Comparison of ENCODE assay signal across 9 cellular contexts in genomic region chr15:80071652-80072051, GRCh38. TPM values are rescaled to one million over a fixed set of nuclear protein-coding genes. Genes with fewer than 3 reads are reported as not detected.
A peak's percentile ranks its signal among the peaks of the same experiment; 100 is the strongest.
DNase-seq lines count a peak whose midpoint lies in the region; ATAC-seq, FAIRE-seq and TF ChIP-seq lines count a peak whose summit lies in the region.
"Had no signal": no experiment of that assay in that cellular context is flagged by ENCODE, and none has a peak within 500 bp of the region (broad histone marks: within the 10 kb centered on the region; RNA-seq: fewer than 3 reads in every experiment).

No MANE protein-coding gene starts in this region.

- ATAC-seq in pancreas (peak; percentile 68 to 74 (median 72)), GM19467 (IDR thresholded peaks at IDR 0.05; ENCODE audit: unreplicated experiment) (no peak)

- no peaks in the 10 kb centered on the region for H3K27me3 ChIP-seq in endodermal cell (ENCODE audit: control insufficient read depth, insufficient read depth, low read length, poor library complexity, severe bottlenecking)
- no peaks in the 10 kb centered on the region for H3K27me3 ChIP-seq in pancreas

- H3K4me1 Mint-ChIP-seq in endodermal cell, result peaks cover 61% of the 10 kb centered on the region

- H3K4me3 ChIP-seq in GM08714 (ENCODE audit: low read length) (peak overlapping the region; percentile 45; the same call in 1 of the 2 replicates), NB4 (ENCODE audit: low read depth, low read length) (peak overlapping the region; percentile 65), endodermal cell (ENCODE audit: low read length) (peak overlapping the region; percentile 92), pancreas (peak overlapping the region in 2 of 4 donors; percentile 24 to 40)

- H3K36me3 Mint-ChIP-seq in endodermal cell (ENCODE audit: low read depth), result no peaks in the 10 kb centered on the region

- DNase-seq in NB4 (ENCODE audit: low read depth) (no peak), endodermal cell (no peak), pancreas (no peak), SKM-1 (lab: John Stamatoyannopoulos, UW; ENCODE audit: unreplicated experiment) (no peak), HPDE6-E6E7 (ENCODE audit: extremely low spot score) (no peak)
- DNase-seq: activated CD4-positive, alpha-beta T cell treated with anti-CD3 and anti-CD28 coated beads for 48 hours had no signal

- no peak for FAIRE-seq in pancreas (lab: Jason Lieb, UNC)

- H3K4me1 ChIP-seq in endodermal cell (ENCODE audit: control insufficient read depth, insufficient read depth, low read length) (no peaks in the 10 kb centered on the region), pancreas (peaks cover 14 to 66% (median 54%) of the 10 kb centered on the region in 3 donors)

- H3K9me3 Mint-ChIP-seq in endodermal cell, result no peaks in the 10 kb centered on the region
- H3K9me3 Mint-ChIP-seq: stimulated activated memory B cell treated with anti-CD40 and anti-IgM and Interleukin-4, amounts not matched to agents 10 μg/mL and 1 μg/mL and 100 μg/mL, for 72 hours had no signal

- H3K27ac ChIP-seq in endodermal cell (ENCODE audit: low read depth, low read length), result no peak overlapping the region
- H3K27ac ChIP-seq in pancreas, result peak overlapping the region in 2 of 4 donors; percentile 58 to 65

- H3K9me3 ChIP-seq in endodermal cell (ENCODE audit: control insufficient read depth, low read length) (no peaks in the 10 kb centered on the region), pancreas (no peaks in the 10 kb centered on the region)

- no peak overlapping the region for H3K27ac Mint-ChIP-seq in endodermal cell
- H3K27ac Mint-ChIP-seq: stimulated activated memory B cell treated with anti-CD40 and anti-IgM and Interleukin-4, amounts not matched to agents 10 μg/mL and 1 μg/mL and 100 μg/mL, for 72 hours had no signal

- no peaks in the 10 kb centered on the region for H3K36me3 ChIP-seq in endodermal cell (ENCODE audit: control insufficient read depth, insufficient read depth, low read length)
- H3K36me3 ChIP-seq in pancreas, result no peaks in the 10 kb centered on the region

- H3K27me3 Mint-ChIP-seq in endodermal cell (ENCODE audit: insufficient read depth), result no peaks in the 10 kb centered on the region
- H3K27me3 Mint-ChIP-seq: stimulated activated memory B cell treated with anti-CD40 and anti-IgM and Interleukin-4, amounts not matched to agents 10 μg/mL and 1 μg/mL and 100 μg/mL, for 72 hours had no signal

- intact Hi-C loops in pancreas (cut with DNase I), result no loop called here

- TF ChIP-seq CTCF in NB4 (IDR thresholded peaks at IDR 0.05; ENCODE audit: low read depth, low read length) (no peak), endodermal cell (conservative IDR thresholded peaks at IDR 0.05) (no peak), pancreas (IDR thresholded peaks at IDR 0.05) (no peak)

- no peak overlapping the region for H3K9ac ChIP-seq in endodermal cell (ENCODE audit: extremely low read depth, low read length, poor library complexity, severe bottlenecking)

- TF ChIP-seq POLR2A in NB4 (IDR thresholded peaks at IDR 0.05; ENCODE audit: extremely low read depth, insufficient read length), result no peak

- H3K4me3 Mint-ChIP-seq in endodermal cell, result no peak overlapping the region

RNA-seq across cellular contexts. Expression of gene ZFAND6, which starts 12.2 kb away (rescaled TPM):
- total RNA-seq in endodermal cell (10 to 100 TPM; 84.5 to 86.2 TPM), pancreas (10 to 100 TPM; 16.9 to 33.1 (median 18.8) TPM)
- polyA plus RNA-seq in endodermal cell (2013, experiment 1 of 2), result 122 TPM
- polyA plus RNA-seq in endodermal cell (2013, experiment 2 of 2), result 123 TPM
- polyA plus RNA-seq in pancreas, result 10 to 100 TPM; 18.3 to 41.5 TPM
